In the genomic region with DNA sequence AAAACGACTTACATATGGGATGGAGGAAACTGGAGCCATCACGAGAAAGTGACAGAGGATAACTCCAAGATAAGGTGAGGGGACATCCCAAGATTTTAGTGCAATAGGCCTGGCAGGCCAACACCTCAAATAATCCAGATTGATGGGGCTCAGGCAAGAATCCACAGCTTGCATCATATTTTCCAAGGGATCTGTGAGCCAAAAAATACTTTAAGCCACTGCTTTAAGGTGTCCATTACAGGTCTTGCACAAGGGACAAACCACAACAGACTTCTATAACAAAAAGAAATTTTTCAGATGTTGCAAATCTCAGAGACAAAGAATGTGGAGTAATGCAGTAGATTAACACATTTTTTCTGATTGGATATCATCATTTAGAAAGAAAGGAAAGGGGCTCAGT, we compare ENCODE assay signal across 13 cellular contexts. TPM values are rescaled to one million over a fixed set of nuclear protein-coding genes. Genes with fewer than 3 reads are reported as not detected.
DNase-seq lines count a peak whose midpoint lies in the region; ATAC-seq, FAIRE-seq and TF ChIP-seq lines count a peak whose summit lies in the region.
"Had no signal": no experiment of that assay in that cellular context is flagged by ENCODE, and none has a peak within 500 bp of the region (broad histone marks: within the 10 kb centered on the region; RNA-seq: fewer than 3 reads in every experiment).

No MANE protein-coding gene starts in this region.

- BruUV-seq in HepG2 (replicated peaks; lab: Mats Ljungman, UMichigan), result no TSS peak

- ATAC-seq in omental fat pad (ENCODE audit: low FRiP score), result peak; percentile 57
- no peak for ATAC-seq in GM19324 (IDR thresholded peaks at IDR 0.05; ENCODE audit: low FRiP score, unreplicated experiment)
- ATAC-seq in HepG2, result no peak
- no peak for ATAC-seq in esophagus mucosa

- H3K4me3 Mint-ChIP-seq in endodermal cell, result no peak overlapping the region
- H3K4me3 Mint-ChIP-seq: activated B cell treated with CpG ODN at 0.5 μM for 24 hours had no signal

- no peak for TF ChIP-seq EP300 in HepG2 (IDR thresholded peaks at IDR 0.05; ENCODE audit: low read depth in 2 of 2, low read length in 2 of 2)
- no peak for TF ChIP-seq EP300 in HepG2 (CRISPR knock-in tag; IDR thresholded peaks at IDR 0.05; ENCODE audit: borderline replicate concordance)

- H4K20me1 ChIP-seq in HepG2 (ENCODE audit: insufficient read depth, low read length), result peaks cover 12% of the 10 kb centered on the region

- H3K27ac ChIP-seq in endodermal cell (ENCODE audit: low read depth, low read length) (no peak overlapping the region), HepG2 (ENCODE audit: extremely low read length, insufficient read depth, low read length) (no peak overlapping the region)
- H3K27ac ChIP-seq: lower lobe of right lung had no signal

- H3K4me3 ChIP-seq in endodermal cell (ENCODE audit: low read length), result no peak overlapping the region
- no peak overlapping the region for H3K4me3 ChIP-seq in HepG2 (replicated peaks in 1 of 3; ENCODE audit: insufficient read depth in 1 of 3, low read depth in 2 of 3, low read length in 3 of 3)
- H3K4me3 ChIP-seq: lower lobe of right lung had no signal

- H3K9me3 Mint-ChIP-seq in endodermal cell, result no peaks in the 10 kb centered on the region
- H3K9me3 Mint-ChIP-seq: activated B cell treated with CpG ODN at 0.5 μM for 24 hours had no signal

- peaks cover 74% of the 10 kb centered on the region for H3K79me2 ChIP-seq in HepG2 (ENCODE audit: insufficient read depth, low read length)

- TF ChIP-seq POLR2A in HepG2 (IDR thresholded peaks at IDR 0.05; ENCODE audit: insufficient read depth in 1 of 2, low read depth in 2 of 2, low read length in 2 of 2), result no peak

- CTCF ChIA-PET in HepG2 (lab: Yijun Ruan, JAX; ENCODE audit: low intra/inter-chr PET ratio, low total read pairs), result no interaction called here

- H3K36me3 Mint-ChIP-seq in endodermal cell (ENCODE audit: low read depth), result peaks cover 2% of the 10 kb centered on the region

- intact Hi-C loops in HepG2 (cut with micrococcal nuclease; ENCODE audit: unreplicated experiment), result no loop called here

- in situ Hi-C loops in HepG2 (cut with HindIII; ENCODE audit: extremely low pct_ligation_motif_present, low pct_unique_long_range_greater_than_20kb), result no loop called here

- DNase-seq in AML-193 (lab: John Stamatoyannopoulos, UW) (peak; percentile 30 to 42), NCI-H226 (peak; percentile 72), endodermal cell (peak; percentile 8), omental fat pad (ENCODE audit: low spot score) (no peak), medulla oblongata (ENCODE audit: extremely low spot score) (no peak), HepG2 (ENCODE audit: low spot score) (no peak)
- DNase-seq: activated B cell treated with CpG ODN at 0.5 μM for 24 hours, activated gamma-delta T cell, lower lobe of right lung, NCI-H1436, OCI-M1 had no signal

- no peak for TF ChIP-seq CTCF in endodermal cell (conservative IDR thresholded peaks at IDR 0.05)
- TF ChIP-seq CTCF in omental fat pad (IDR thresholded peaks at IDR 0.05), result no peak
- TF ChIP-seq CTCF in HepG2 (CRISPR knock-in tag; IDR thresholded peaks at IDR 0.05), result no peak

- TF ChIP-seq RAD21 in HepG2 (CRISPR knock-in tag; IDR thresholded peaks at IDR 0.05), result no peak

- H3K9me3 ChIP-seq in endodermal cell (ENCODE audit: control insufficient read depth, low read length) (no peaks in the 10 kb centered on the region), HepG2 (ENCODE audit: low read length) (no peaks in the 10 kb centered on the region)
- H3K9me3 ChIP-seq: lower lobe of right lung had no signal

- FAIRE-seq in HepG2 (lab: Jason Lieb, UNC), result no peak

- 88 to 100% methylated on average over 2 of the region's 2 CpGs for WGBS in endodermal cell (ENCODE audit: insufficient coverage in 1 of 2, insufficient read length in 1 of 2), 2 experiments
- 94% methylated on average over 2 of the region's 2 CpGs for WGBS in HepG2 (ENCODE audit: low lambda C conversion rate)

- H3K27me3 ChIP-seq in endodermal cell (ENCODE audit: control insufficient read depth, insufficient read depth, low read length, poor library complexity, severe bottlenecking), result no peaks in the 10 kb centered on the region
- no peaks in the 10 kb centered on the region for H3K27me3 ChIP-seq in HepG2 (ENCODE audit: control insufficient read depth in 1 of 2, insufficient read depth in 2 of 2, low read length in 2 of 2)

- H3K36me3 ChIP-seq in endodermal cell (ENCODE audit: control insufficient read depth, insufficient read depth, low read length) (no peaks in the 10 kb centered on the region), HepG2 (replicated peaks in 1 of 2; ENCODE audit: control insufficient read depth in 1 of 2, insufficient read depth in 2 of 2, low read length in 2 of 2) (no peaks in the 10 kb centered on the region)
- H3K36me3 ChIP-seq: lower lobe of right lung had no signal

- H3K4me1 ChIP-seq in endodermal cell (ENCODE audit: control insufficient read depth, insufficient read depth, low read length) (peaks cover 10% of the 10 kb centered on the region), HepG2 (ENCODE audit: insufficient read depth, low read length) (peaks cover 16% of the 10 kb centered on the region)

- H2AFZ ChIP-seq in HepG2 (ENCODE audit: low read length), result no peak overlapping the region

- peak overlapping the region; percentile 14 for H3K27ac Mint-ChIP-seq in endodermal cell
- H3K27ac Mint-ChIP-seq: activated B cell treated with CpG ODN at 0.5 μM for 24 hours had no signal

- H3K9ac ChIP-seq in endodermal cell (ENCODE audit: extremely low read depth, low read length, poor library complexity, severe bottlenecking), result no peak overlapping the region
- no peak overlapping the region for H3K9ac ChIP-seq in HepG2 (ENCODE audit: insufficient read depth, low read depth, low read length)

- H3K4me2 ChIP-seq in HepG2 (ENCODE audit: low read depth, low read length), result no peak overlapping the region

- POLR2A ChIA-PET in HepG2 (lab: Yijun Ruan, JAX), result no interaction called here

- peaks cover 9% of the 10 kb centered on the region for H3K4me1 Mint-ChIP-seq in endodermal cell

- H3K27me3 Mint-ChIP-seq in endodermal cell (ENCODE audit: insufficient read depth), result no peaks in the 10 kb centered on the region
- H3K27me3 Mint-ChIP-seq: activated B cell treated with CpG ODN at 0.5 μM for 24 hours had no signal

TF ChIP-seq in HepG2, 621 proteins besides CTCF, POLR2A, EP300 and RAD21 (continues in another document):
- TF ChIP-seq ZNF577 (CRISPR knock-in tag; IDR thresholded peaks at IDR 0.05; ENCODE audit: borderline replicate concordance, low read depth) (no peak), BRD4 (CRISPR knock-in tag; IDR thresholded peaks at IDR 0.05) (no peak), TBX3 (IDR thresholded peaks at IDR 0.05; ENCODE audit: borderline replicate concordance) (no peak), RORA (CRISPR knock-in tag; IDR thresholded peaks at IDR 0.05) (no peak)
- TF ChIP-seq, protein P1, sequence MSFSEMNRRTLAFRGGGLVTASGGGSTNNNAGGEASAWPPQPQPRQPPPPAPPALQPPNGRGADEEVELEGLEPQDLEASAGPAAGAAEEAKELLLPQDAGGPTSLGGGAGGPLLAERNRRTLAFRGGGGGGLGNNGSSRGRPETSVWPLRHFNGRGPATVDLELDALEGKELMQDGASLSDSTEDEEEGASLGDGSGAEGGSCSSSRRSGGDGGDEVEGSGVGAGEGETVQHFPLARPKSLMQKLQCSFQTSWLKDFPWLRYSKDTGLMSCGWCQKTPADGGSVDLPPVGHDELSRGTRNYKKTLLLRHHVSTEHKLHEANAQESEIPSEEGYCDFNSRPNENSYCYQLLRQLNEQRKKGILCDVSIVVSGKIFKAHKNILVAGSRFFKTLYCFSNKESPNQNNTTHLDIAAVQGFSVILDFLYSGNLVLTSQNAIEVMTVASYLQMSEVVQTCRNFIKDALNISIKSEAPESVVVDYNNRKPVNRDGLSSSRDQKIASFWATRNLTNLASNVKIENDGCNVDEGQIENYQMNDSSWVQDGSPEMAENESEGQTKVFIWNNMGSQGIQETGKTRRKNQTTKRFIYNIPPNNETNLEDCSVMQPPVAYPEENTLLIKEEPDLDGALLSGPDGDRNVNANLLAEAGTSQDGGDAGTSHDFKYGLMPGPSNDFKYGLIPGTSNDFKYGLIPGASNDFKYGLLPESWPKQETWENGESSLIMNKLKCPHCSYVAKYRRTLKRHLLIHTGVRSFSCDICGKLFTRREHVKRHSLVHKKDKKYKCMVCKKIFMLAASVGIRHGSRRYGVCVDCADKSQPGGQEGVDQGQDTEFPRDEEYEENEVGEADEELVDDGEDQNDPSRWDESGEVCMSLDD (CRISPR knock-in tag; IDR thresholded peaks at IDR 0.05; ENCODE audit: borderline replicate concordance), result no peak

RNA-seq across cellular contexts. Expression of gene DENND5A, which starts 45.6 kb away (rescaled TPM):
- 100 to 1,000 TPM; 119 to 171 TPM for total RNA-seq in endodermal cell
- polyA plus RNA-seq in endodermal cell (2013, experiment 1 of 2), result 97.0 TPM
- 94.8 TPM for polyA plus RNA-seq in endodermal cell (2013, experiment 2 of 2)
- total RNA-seq in omental fat pad, result 100 to 1,000 TPM; 113 to 163 (median 121) TPM
- 57.7 and 63.3 TPM in 2 replicates for total RNA-seq in HepG2 (2016; rRNA removed; fragmentation: Illumina TruSeq; extraction: Trizol)
- 50.7 and 55.3 TPM in 2 replicates for total RNA-seq in HepG2 (2016; cell fraction: cytosol; rRNA removed; fragmentation: Illumina TruSeq; extraction: Trizol; ENCODE audit: low read depth)
- 49.9 and 57.0 TPM in 2 replicates for total RNA-seq in HepG2 (2016; cell fraction: insoluble cytoplasmic fraction; rRNA removed; fragmentation: Illumina TruSeq; extraction: Trizol)
- 72.0 and 73.6 TPM in 2 replicates for total RNA-seq in HepG2 (2016; cell fraction: membrane; rRNA removed; fragmentation: Illumina TruSeq; extraction: Trizol)
- total RNA-seq in HepG2 (2016; cell fraction: nucleus; rRNA removed; fragmentation: Illumina TruSeq; extraction: Trizol), result 57.7 and 69.2 TPM in 2 replicates
- polyA plus RNA-seq in HepG2 (2011; rRNA removed), result 145 and 158 TPM in 2 replicates
- polyA plus RNA-seq in HepG2 (2011; cell fraction: cytosol; rRNA removed), result 107 and 120 TPM in 2 replicates
- 235 and 247 TPM in 2 replicates for polyA plus RNA-seq in HepG2 (2011; cell fraction: nucleus; rRNA removed)
- polyA plus RNA-seq in HepG2 (2012), result 46.6 and 55.7 TPM in 2 replicates
- 9.6 and 10.6 TPM in 2 replicates for polyA plus RNA-seq in HepG2 (2016; cell fraction: cytosol; fragmentation: Illumina TruSeq; extraction: Trizol; ENCODE audit: low read depth)
- 47.8 and 51.4 TPM in 2 replicates for polyA plus RNA-seq in HepG2 (2016; cell fraction: insoluble cytoplasmic fraction; fragmentation: Illumina TruSeq; extraction: Trizol; ENCODE audit: low read depth)
- polyA plus RNA-seq in HepG2 (2016; cell fraction: membrane; fragmentation: Illumina TruSeq; extraction: Trizol; ENCODE audit: low read depth), result 34.7 and 37.8 TPM in 2 replicates
- polyA plus RNA-seq in HepG2 (2016; cell fraction: nucleus; fragmentation: Illumina TruSeq; extraction: Trizol; ENCODE audit: insufficient read depth, low read depth), result 69.5 and 73.3 TPM in 2 replicates
- polyA minus RNA-seq in HepG2 (2011; rRNA and poly(A)+ RNA removed; ENCODE audit: low replicate concordance), result 364 and 452 TPM in 2 replicates
- polyA minus RNA-seq in HepG2 (2011; cell fraction: cytosol; rRNA and poly(A)+ RNA removed), result 57.6 and 73.9 TPM in 2 replicates
- 178 and 232 TPM in 2 replicates for polyA minus RNA-seq in HepG2 (2011; cell fraction: nucleus; rRNA and poly(A)+ RNA removed)
- total RNA-seq in esophagus mucosa, result 13.2 TPM

Comparison
In these comparisons a context has a peak if more than half of its experiments do, and no peak if none do; other contexts are left out.
1. DNase-seq: peak in AML-193 (2 of 2), NCI-H226 (single experiment) and endodermal cell (single experiment); none in omental fat pad (single experiment), medulla oblongata (single experiment) and HepG2 (single experiment).